Comparison of ENCODE assay signal across 18 cellular contexts in genomic region chr3:193711523-193711963, GRCh38.
"Had no signal": no experiment of that assay in that cellular context is flagged by ENCODE, and none has a peak within 500 bp of the region (broad histone marks: within the 10 kb centered on the region; RNA-seq: fewer than 3 reads in every experiment).

No MANE protein-coding gene starts in this region.

- ATAC-seq: activated CD8-positive, alpha-beta T cell treated with anti-CD3 and anti-CD28 coated beads, Interleukin-2, amount 10 ng/mL, durations not matched to agents 7 days and 5 days; left lobe of liver; stimulated activated naive CD8-positive, alpha-beta T cell treated with anti-CD3 and anti-CD28 coated beads, Interleukin-15, Interleukin-2, amounts not matched to agents 100 U/mL and 50 U/mL, for 24 hours had no signal

- H3K4me2 ChIP-seq: smooth muscle cell had no signal

- H3K27me3 ChIP-seq: adrenal gland, right atrium auricular region had no signal

- H3K4me3 Mint-ChIP-seq: activated CD4-positive, alpha-beta T cell treated with anti-CD3 and anti-CD28 coated beads, Interleukin-2, amount 10 ng/mL, durations not matched to agents 24 days and 14 days; activated CD8-positive, alpha-beta T cell treated with anti-CD3 and anti-CD28 coated beads, Interleukin-2, amount 10 ng/mL, durations not matched to agents 7 days and 5 days; activated naive CD4-positive, alpha-beta T cell treated with anti-CD3 and anti-CD28 coated beads, Interleukin-2, amount 50 U/mL, for 24 hours; naive B cell had no signal

- H3K9me3 Mint-ChIP-seq: activated naive CD4-positive, alpha-beta T cell treated with anti-CD3 and anti-CD28 coated beads, Interleukin-2, amount 50 U/mL, for 24 hours had no signal

- H3K36me3 ChIP-seq: adrenal gland, right atrium auricular region had no signal

- H3K27ac Mint-ChIP-seq: activated CD4-positive, alpha-beta T cell treated with anti-CD3 and anti-CD28 coated beads, Interleukin-2, amount 10 ng/mL, durations not matched to agents 24 days and 14 days; activated CD8-positive, alpha-beta T cell treated with anti-CD3 and anti-CD28 coated beads, Interleukin-2, amount 10 ng/mL, durations not matched to agents 7 days and 5 days; activated naive CD4-positive, alpha-beta T cell treated with anti-CD3 and anti-CD28 coated beads, Interleukin-2, amount 50 U/mL, for 24 hours had no signal

- H3K27ac ChIP-seq: adrenal gland, right atrium auricular region had no signal

- H3K4me3 ChIP-seq: adrenal gland, right atrium auricular region, smooth muscle cell had no signal

- H3K4me1 ChIP-seq: adrenal gland, right atrium auricular region had no signal

- DNase-seq: activated CD4-positive, alpha-beta T cell treated with anti-CD3 and anti-CD28 coated beads, Interleukin-2, amount 10 ng/mL, durations not matched to agents 24 days and 14 days; activated CD4-positive, CD25-positive, alpha-beta regulatory T cell; activated CD8-positive, alpha-beta memory T cell treated with anti-CD3 and anti-CD28 coated beads, Interleukin-2, amount 50 U/mL, for 4 hours; activated CD8-positive, alpha-beta T cell treated with anti-CD3 and anti-CD28 coated beads, Interleukin-2, amount 10 ng/mL, durations not matched to agents 7 days and 5 days; activated effector memory CD4-positive, alpha-beta T cell treated with anti-CD3 and anti-CD28 coated beads, Interleukin-2, amount 50 U/mL, for 16 hours; activated T-cell treated with anti-CD3 and anti-CD28 coated beads, Interleukin-2, amount 50 U/mL, for 48 hours; adrenal gland; effector CD4-positive, alpha-beta T cell; islet precursor cell; mammary epithelial cell; naive B cell; stimulated activated naive CD8-positive, alpha-beta T cell treated with anti-CD3 and anti-CD28 coated beads, Interleukin-15, Interleukin-2, amounts not matched to agents 100 U/mL and 50 U/mL, for 24 hours; T-helper 2 cell; trophoblast cell had no signal

- H3K27me3 Mint-ChIP-seq: activated CD4-positive, alpha-beta T cell treated with anti-CD3 and anti-CD28 coated beads, Interleukin-2, amount 10 ng/mL, durations not matched to agents 24 days and 14 days; activated naive CD4-positive, alpha-beta T cell treated with anti-CD3 and anti-CD28 coated beads, Interleukin-2, amount 50 U/mL, for 24 hours; naive B cell had no signal
